Comparison of ENCODE assay signal across 19 cellular contexts in genomic region chr5:14745753-14746152, GRCh38.
A peak's percentile ranks its signal among the peaks of the same experiment; 100 is the strongest.
DNase-seq lines count a peak whose midpoint lies in the region; ATAC-seq and TF ChIP-seq lines count a peak whose summit lies in the region.
"Had no signal": no experiment of that assay in that cellular context is flagged by ENCODE, and none has a peak within 500 bp of the region (broad histone marks: within the 10 kb centered on the region; RNA-seq: fewer than 3 reads in every experiment).

No MANE protein-coding gene starts in this region.

- CTCF ChIA-PET in activated CD4-positive, alpha-beta memory T cell treated with anti-CD3 and anti-CD28 coated beads for 36 hours (lab: Charles Lee), result interaction anchor here (3.4 kb wide), 1 partner anchor 18 kb away, joined by 11 read pairs; no protein-coding TSS in a partner anchor
- CTCF ChIA-PET in PC-3 (lab: Charles Lee), result no interaction called here

- ATAC-seq in central memory CD8-positive, alpha-beta T cell (replicated peaks; ENCODE audit: extremely low read depth, poor library complexity, severe bottlenecking), result peak; percentile 98
- no peak for ATAC-seq in HG03439 (IDR thresholded peaks at IDR 0.05; ENCODE audit: unreplicated experiment)
- no peak for ATAC-seq in PC-3
- ATAC-seq: A549 had no signal

- no peak overlapping the region for H3K9ac ChIP-seq in PC-3 (ENCODE audit: low read length)
- H3K9ac ChIP-seq: KMS-11 had no signal

- H3K4me3 Mint-ChIP-seq in activated CD4-positive, alpha-beta T cell treated with anti-CD3 and anti-CD28 coated beads, Interleukin-2, amount 10 ng/mL, durations not matched to agents 24 days and 14 days, result no peak overlapping the region
- H3K4me3 Mint-ChIP-seq in activated CD4-positive, alpha-beta memory T cell treated with anti-CD3 and anti-CD28 coated beads for 36 hours, result no peak overlapping the region
- peak overlapping the region; percentile 52 for H3K4me3 Mint-ChIP-seq in central memory CD8-positive, alpha-beta T cell

- peaks cover 35% of the 10 kb centered on the region for H3K4me1 ChIP-seq in PC-3 (ENCODE audit: insufficient read depth, low read length)
- H3K4me1 ChIP-seq: A549, colonic mucosa had no signal

- H3K4me1 Mint-ChIP-seq in activated CD4-positive, alpha-beta T cell treated with anti-CD3 and anti-CD28 coated beads, Interleukin-2, amount 10 ng/mL, durations not matched to agents 24 days and 14 days, result peaks cover 7% of the 10 kb centered on the region
- no peaks in the 10 kb centered on the region for H3K4me1 Mint-ChIP-seq in activated CD4-positive, alpha-beta memory T cell treated with anti-CD3 and anti-CD28 coated beads for 36 hours (ENCODE audit: low read depth)
- peaks cover 12% of the 10 kb centered on the region for H3K4me1 Mint-ChIP-seq in central memory CD8-positive, alpha-beta T cell

- peaks cover 9% of the 10 kb centered on the region for H3K36me3 Mint-ChIP-seq in activated CD4-positive, alpha-beta T cell treated with anti-CD3 and anti-CD28 coated beads, Interleukin-2, amount 10 ng/mL, durations not matched to agents 24 days and 14 days (ENCODE audit: low read depth)
- peaks cover 43% of the 10 kb centered on the region for H3K36me3 Mint-ChIP-seq in activated CD4-positive, alpha-beta memory T cell treated with anti-CD3 and anti-CD28 coated beads for 36 hours
- peaks cover 16% of the 10 kb centered on the region for H3K36me3 Mint-ChIP-seq in central memory CD8-positive, alpha-beta T cell (ENCODE audit: insufficient read depth)

- no peak overlapping the region for H3K27ac Mint-ChIP-seq in activated CD4-positive, alpha-beta T cell treated with anti-CD3 and anti-CD28 coated beads, Interleukin-2, amount 10 ng/mL, durations not matched to agents 24 days and 14 days
- H3K27ac Mint-ChIP-seq in activated CD4-positive, alpha-beta memory T cell treated with anti-CD3 and anti-CD28 coated beads for 36 hours, result no peak overlapping the region
- peak overlapping the region; percentile 83 for H3K27ac Mint-ChIP-seq in central memory CD8-positive, alpha-beta T cell (ENCODE audit: low read depth)

- H3K9me3 ChIP-seq in PC-3 (ENCODE audit: low read length), result no peaks in the 10 kb centered on the region
- H3K9me3 ChIP-seq: A549, colonic mucosa, thoracic aorta had no signal

- H3K4me3 ChIP-seq in PC-3 (ENCODE audit: low read length), result no peak overlapping the region
- H3K4me3 ChIP-seq: A549, colonic mucosa, thoracic aorta had no signal

- no peaks in the 10 kb centered on the region for H3F3A ChIP-seq in PC-3 (ENCODE audit: low read length, unreplicated experiment)

- H3K27me3 ChIP-seq in PC-3 (ENCODE audit: low read length), result peaks cover 5% of the 10 kb centered on the region; the same call in 1 of the 2 replicates
- H3K27me3 ChIP-seq: colonic mucosa had no signal

- intact Hi-C loops in activated CD4-positive, alpha-beta T cell treated with anti-CD3 and anti-CD28 coated beads, Interleukin-2, amount 10 ng/mL, durations not matched to agents 24 days and 14 days (cut with micrococcal nuclease), result no loop called here
- intact Hi-C loops in activated CD4-positive, alpha-beta memory T cell treated with anti-CD3 and anti-CD28 coated beads for 36 hours (cut with micrococcal nuclease), result no loop called here
- intact Hi-C loops in PC-3 (cut with micrococcal nuclease), result loop anchor here (10.0 kb wide), 1 partner anchor 59 kb away; no protein-coding TSS in a partner anchor

- TF ChIP-seq CTCF in PC-3 (conservative IDR thresholded peaks at IDR 0.05; ENCODE audit: low read depth, low read length), result no peak

- BruUV-seq in PC-3 (replicated peaks; lab: Mats Ljungman, UMichigan), result no TSS peak

- peak; percentile 21 for DNase-seq in activated CD4-positive, alpha-beta T cell treated with anti-CD3 and anti-CD28 coated beads for 48 hours
- no peak for DNase-seq in activated CD4-positive, alpha-beta T cell treated with anti-CD3 and anti-CD28 coated beads, Interleukin-2, amount 10 ng/mL, durations not matched to agents 24 days and 14 days
- peak; percentile 17 for DNase-seq in activated CD4-positive, alpha-beta memory T cell treated with anti-CD3 and anti-CD28 coated beads for 36 hours
- DNase-seq in central memory CD8-positive, alpha-beta T cell (ENCODE audit: low spot score in 2 of 2), result peak in 1 of 2 donors; percentile 62
- peak; percentile 9 to 15 for DNase-seq in stimulated activated CD8-positive, alpha-beta memory T cell treated with anti-CD3 and anti-CD28 coated beads, Interleukin-4, amount 100 ng/mL, for 1 hour (ENCODE audit: low read depth in 2 of 2, low spot score in 1 of 2)
- DNase-seq in PC-3, result no peak
- DNase-seq in AG08396 (ENCODE audit: low spot score), result no peak
- DNase-seq: activated CD4-positive, alpha-beta T cell treated with anti-CD3 and anti-CD28 coated beads, Interleukin-2, amount 50 U/mL, for 4 hours; anterior cingulate cortex; colonic mucosa; NCI-H1417; occipital lobe; SHP77 treated with DMSO at 0.1 percent for 48 hours; T-helper 9 cell had no signal

- no peaks in the 10 kb centered on the region for H3K27me3 Mint-ChIP-seq in activated CD4-positive, alpha-beta T cell treated with anti-CD3 and anti-CD28 coated beads, Interleukin-2, amount 10 ng/mL, durations not matched to agents 24 days and 14 days
- H3K27me3 Mint-ChIP-seq in activated CD4-positive, alpha-beta memory T cell treated with anti-CD3 and anti-CD28 coated beads for 36 hours, result no peaks in the 10 kb centered on the region
- H3K27me3 Mint-ChIP-seq in central memory CD8-positive, alpha-beta T cell, result no peaks in the 10 kb centered on the region

- H3K9me2 ChIP-seq in PC-3 (replicated peaks; ENCODE audit: low read length), result no peaks in the 10 kb centered on the region

- no peaks in the 10 kb centered on the region for H3K9me3 Mint-ChIP-seq in activated CD4-positive, alpha-beta T cell treated with anti-CD3 and anti-CD28 coated beads, Interleukin-2, amount 10 ng/mL, durations not matched to agents 24 days and 14 days
- H3K9me3 Mint-ChIP-seq in activated CD4-positive, alpha-beta memory T cell treated with anti-CD3 and anti-CD28 coated beads for 36 hours, result no peaks in the 10 kb centered on the region
- H3K9me3 Mint-ChIP-seq in central memory CD8-positive, alpha-beta T cell, result no peaks in the 10 kb centered on the region

- no peaks in the 10 kb centered on the region for H3K79me2 ChIP-seq in PC-3 (ENCODE audit: low read length)

- H3K4me2 ChIP-seq in PC-3 (ENCODE audit: low read length), result no peak overlapping the region
- H3K4me2 ChIP-seq: A549, KMS-11 had no signal

- no peak overlapping the region for H2AFZ ChIP-seq in PC-3 (ENCODE audit: low read length)

- H3K36me3 ChIP-seq in PC-3 (ENCODE audit: low read depth, low read length), result no peaks in the 10 kb centered on the region
- H3K36me3 ChIP-seq: colonic mucosa had no signal

- no peak overlapping the region for H3K27ac ChIP-seq in PC-3 (ENCODE audit: low read length)
- H3K27ac ChIP-seq: A549, colonic mucosa, epithelial cell of prostate, KMS-11 had no signal

- H4K20me1 ChIP-seq in PC-3 (ENCODE audit: low read length), result no peaks in the 10 kb centered on the region

- POLR2A ChIA-PET in activated CD4-positive, alpha-beta memory T cell treated with anti-CD3 and anti-CD28 coated beads for 36 hours (lab: Charles Lee), result interaction anchor here (0.6 kb wide), 1 partner anchor 126 kb away, joined by 3 read pairs; the partner anchor contains the start of gene ANKH
- POLR2A ChIA-PET in PC-3 (lab: Charles Lee; ENCODE audit: unreplicated experiment), result no interaction called here

Comparison
In these comparisons a context has a peak if more than half of its experiments do, and no peak if none do; other contexts are left out.
1. DNase-seq: peak in activated CD4-positive, alpha-beta T cell treated with anti-CD3 and anti-CD28 coated beads for 48 hours (single experiment), activated CD4-positive, alpha-beta memory T cell treated with anti-CD3 and anti-CD28 coated beads for 36 hours (single experiment) and stimulated activated CD8-positive, alpha-beta memory T cell treated with anti-CD3 and anti-CD28 coated beads, Interleukin-4, amount 100 ng/mL, for 1 hour (2 of 2); none in activated CD4-positive, alpha-beta T cell treated with anti-CD3 and anti-CD28 coated beads, Interleukin-2, amount 10 ng/mL, durations not matched to agents 24 days and 14 days (single experiment), PC-3 (single experiment) and AG08396 (single experiment).